8 cellular contexts compared by ENCODE assay signal in the genomic region with DNA sequence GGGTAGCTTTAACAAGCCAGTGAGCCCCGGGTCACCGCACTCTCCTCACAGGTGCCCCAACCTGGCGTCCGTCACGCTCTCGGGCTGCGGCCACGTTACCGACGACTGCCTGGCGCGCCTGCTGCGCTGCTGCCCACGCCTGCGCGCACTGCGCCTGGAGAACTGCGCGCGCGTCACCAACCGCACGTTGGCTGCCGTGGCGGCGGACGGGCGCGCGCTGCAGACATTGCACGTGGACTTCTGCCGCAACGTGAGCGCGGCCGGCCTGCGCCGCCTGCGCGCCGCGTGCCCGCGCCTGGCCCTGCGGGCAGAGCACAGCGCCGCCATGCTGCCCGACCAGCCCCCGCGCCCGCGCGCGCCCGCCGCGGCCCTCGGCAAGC. TPM values are rescaled to one million over a fixed set of nuclear protein-coding genes. Genes with fewer than 3 reads are reported as not detected.
A peak's percentile ranks its signal among the peaks of the same experiment; 100 is the strongest.
DNase-seq lines count a peak whose midpoint lies in the region; TF ChIP-seq lines count a peak whose summit lies in the region.

No MANE protein-coding gene starts in this region.

- TF ChIP-seq POLR2A in Raji (IDR thresholded peaks at IDR 0.05; ENCODE audit: insufficient read depth, low read depth, low read length): peak; percentile 90

- H3K27ac ChIP-seq in GM23248 (peak overlapping the region; percentile 78), KOPT-K1 (ENCODE audit: low read depth, low read length, poor library complexity, severe bottlenecking) (peak overlapping the region; percentile 55), stomach smooth muscle (ENCODE audit: low read length) (peak overlapping the region; percentile 99)

- in situ Hi-C loops in GM23248 (cut with MboI): no loop called here

- peak overlapping the region; percentile 91 for H2AFZ ChIP-seq in GM23248
- no peak overlapping the region for H2AFZ ChIP-seq in neuron (ENCODE audit: low read depth, low read length)

- no peaks in the 10 kb centered on the region for H3K79me2 ChIP-seq in GM23248 (ENCODE audit: insufficient read depth)

- peak overlapping the region; percentile 92 for H3K4me2 ChIP-seq in GM23248 (ENCODE audit: unreplicated experiment)

- peaks cover 5% of the 10 kb centered on the region; the same call in 1 of the 2 replicates for H3F3A ChIP-seq in GM23248 (ENCODE audit: insufficient read depth)

- no peaks in the 10 kb centered on the region for H4K20me1 ChIP-seq in GM23248 (ENCODE audit: insufficient read depth)

- peaks cover 23% of the 10 kb centered on the region for H3K4me1 ChIP-seq in GM23248 (ENCODE audit: insufficient read depth)
- peaks cover 5% of the 10 kb centered on the region for H3K4me1 ChIP-seq in neuron (ENCODE audit: insufficient read depth, low read length)
- H3K4me1 ChIP-seq in stomach smooth muscle (ENCODE audit: control insufficient read depth, insufficient read depth, low read length): peaks cover 60% of the 10 kb centered on the region

- no peaks in the 10 kb centered on the region for H3K9me2 ChIP-seq in GM23248 (ENCODE audit: insufficient read depth)

- peak; percentile 77 for DNase-seq in ELF-1 (ENCODE audit: low read depth, low spot score)
- DNase-seq in GM23248: peak; percentile 99
- peak; percentile 96 for DNase-seq in activated effector memory CD4-positive, alpha-beta T cell treated with anti-CD3 and anti-CD28 coated beads, Interleukin-2, amount 50 U/mL, for 16 hours
- peak; percentile 98 to 99 for DNase-seq in foreskin fibroblast

- no peaks in the 10 kb centered on the region for H3K9me3 ChIP-seq in GM23248 (ENCODE audit: low read depth)
- no peaks in the 10 kb centered on the region for H3K9me3 ChIP-seq in KOPT-K1 (ENCODE audit: insufficient read depth, low read length, poor library complexity, severe bottlenecking)
- H3K9me3 ChIP-seq in neuron (ENCODE audit: low read length): no peaks in the 10 kb centered on the region
- H3K9me3 ChIP-seq in stomach smooth muscle (ENCODE audit: control insufficient read depth in 2 of 2, low read length in 2 of 2): no peaks in the 10 kb centered on the region

- WGBS in GM23248 (ENCODE audit: low coverage in 1 of 2, low lambda C conversion rate in 2 of 2, missing lambda C conversion rate in 2 of 2), 2 experiments: 1 to 2% methylated on average over 30 to 46 of the region's 58 CpGs

- no peaks in the 10 kb centered on the region for H3K36me3 ChIP-seq in GM23248 (ENCODE audit: low read depth)
- no peaks in the 10 kb centered on the region for H3K36me3 ChIP-seq in KOPT-K1 (ENCODE audit: insufficient read depth, low read length)
- H3K36me3 ChIP-seq in neuron (ENCODE audit: insufficient read depth, low read length): no peaks in the 10 kb centered on the region
- H3K36me3 ChIP-seq in stomach smooth muscle (ENCODE audit: control insufficient read depth in 2 of 2, insufficient read depth in 2 of 2, low read length in 2 of 2): no peaks in the 10 kb centered on the region

- TF ChIP-seq CTCF in foreskin fibroblast (IDR thresholded peaks at IDR 0.05; ENCODE audit: low read depth, low read length): no peak

- peak overlapping the region; percentile 91 for H3K4me3 ChIP-seq in GM23248
- peak overlapping the region; percentile 68 to 80 for H3K4me3 ChIP-seq in foreskin fibroblast (ENCODE audit: low read depth in 1 of 2, low read length in 2 of 2)
- peak overlapping the region; percentile 47 for H3K4me3 ChIP-seq in neuron (ENCODE audit: low read length)
- H3K4me3 ChIP-seq in stomach smooth muscle (ENCODE audit: low read length in 2 of 2): peak overlapping the region; percentile 75 to 88

- H3K9ac ChIP-seq in GM23248 (peak overlapping the region; percentile 88), stomach smooth muscle (ENCODE audit: low read length in 2 of 2) (peak overlapping the region; percentile 78 to 98)

- H3K27me3 ChIP-seq in GM23248 (replicated peaks; ENCODE audit: insufficient read depth) (no peaks in the 10 kb centered on the region), neuron (ENCODE audit: insufficient read depth, low read length) (no peaks in the 10 kb centered on the region), stomach smooth muscle (ENCODE audit: control insufficient read depth in 1 of 2, insufficient read depth in 2 of 2, low read length in 2 of 2) (no peaks in the 10 kb centered on the region)

RNA-seq across cellular contexts. Expression of a gene that starts 3.4 kb away (rescaled TPM):
- total RNA-seq in GM23248 (2014; rRNA removed; shearing (Covaris generic)): 0.32 TPM in 1 of 2 replicates, not detected in the other
- 0.65 and 1.4 TPM in 2 replicates for polyA plus RNA-seq in GM23248 (2016; fragmentation: Nextera tagmentation; extraction: Ambion mirVana)

Comparison
In these comparisons a context has a peak if more than half of its experiments do, and no peak if none do; other contexts are left out.
1. Peak in every context shown above with its lines: DNase-seq, H3K4me3 ChIP-seq and H3K27ac ChIP-seq.